ENCODE assay signal across 23 cellular contexts in genomic region chr7:55240418-55241142, GRCh38.
"Had no signal": no experiment of that assay in that cellular context is flagged by ENCODE, and none has a peak within 500 bp of the region (broad histone marks: within the 10 kb centered on the region; RNA-seq: fewer than 3 reads in every experiment).

No MANE protein-coding gene starts in this region.

- H3K27ac ChIP-seq: breast epithelium, lower lobe of right lung, neural progenitor cell, upper lobe of left lung had no signal

- H3K9me3 Mint-ChIP-seq: activated naive CD8-positive, alpha-beta T cell treated with anti-CD3 and anti-CD28 coated beads for 36 hours had no signal

- H3K27ac Mint-ChIP-seq: activated naive CD8-positive, alpha-beta T cell treated with anti-CD3 and anti-CD28 coated beads for 36 hours; neural progenitor cell; WTC11 had no signal

- ATAC-seq: left lobe of liver; lower lobe of right lung; mucosa of descending colon; stimulated activated naive CD8-positive, alpha-beta T cell treated with anti-CD3 and anti-CD28 coated beads, Interleukin-15, Interleukin-2, amounts not matched to agents 100 U/mL and 50 U/mL, for 24 hours; WTC11 had no signal

- H3K9ac ChIP-seq: neural progenitor cell had no signal

- H3K4me2 ChIP-seq: neural progenitor cell had no signal

- H3K36me3 Mint-ChIP-seq: activated naive CD8-positive, alpha-beta T cell treated with anti-CD3 and anti-CD28 coated beads for 36 hours; WTC11 had no signal

- H3K36me3 ChIP-seq: breast epithelium, lower lobe of right lung, neural progenitor cell, spleen, upper lobe of left lung had no signal

- H3K4me3 ChIP-seq: breast epithelium, lower lobe of right lung, mucosa of descending colon, neural progenitor cell, spleen, upper lobe of left lung had no signal

- H3K4me1 ChIP-seq: breast epithelium, lower lobe of right lung, spleen, upper lobe of left lung had no signal

- DNase-seq: activated CD8-positive, alpha-beta memory T cell treated with anti-CD3 and anti-CD28 coated beads for 24 hours; activated CD8-positive, alpha-beta memory T cell treated with anti-CD3 and anti-CD28 coated beads, Interleukin-2, amount 50 U/mL, for 48 hours; activated naive CD4-positive, alpha-beta T cell treated with Interleukin-2 at 50 U/mL for 16 hours; activated naive CD8-positive, alpha-beta T cell treated with anti-CD3 and anti-CD28 coated beads for 36 hours; activated T-cell treated with anti-CD3 and anti-CD28 coated beads, Interleukin-2, amount 50 U/mL, for 48 hours; amniotic stem cell; cerebellar nuclear complex; cortex of kidney; foreskin fibroblast; kidney; lower lobe of right lung; mesendoderm; mucosa of descending colon; retina; spleen; stimulated activated CD4-positive, alpha-beta T cell treated with anti-CD3 and anti-CD28 coated beads, Interleukin-4, amount 100 ng/mL, for 24 hours; stimulated activated naive CD8-positive, alpha-beta T cell treated with anti-CD3 and anti-CD28 coated beads, Interleukin-15, Interleukin-2, amounts not matched to agents 100 U/mL and 50 U/mL, for 24 hours; T-helper 9 cell; upper lobe of left lung had no signal

- H3K27me3 ChIP-seq: breast epithelium, neural progenitor cell, upper lobe of left lung had no signal

- H2AFZ ChIP-seq: neural progenitor cell had no signal

- H3K4me1 Mint-ChIP-seq: activated naive CD8-positive, alpha-beta T cell treated with anti-CD3 and anti-CD28 coated beads for 36 hours had no signal

- H3K4me3 Mint-ChIP-seq: activated naive CD8-positive, alpha-beta T cell treated with anti-CD3 and anti-CD28 coated beads for 36 hours; WTC11 had no signal

- H3K9me3 ChIP-seq: breast epithelium, lower lobe of right lung, mucosa of descending colon, spleen, upper lobe of left lung had no signal

- FAIRE-seq: kidney had no signal
